ENCODE assay signal across 7 cellular contexts in genomic region chr7:26863504-26864308, GRCh38. TPM values are rescaled to one million over a fixed set of nuclear protein-coding genes. Genes with fewer than 3 reads are reported as not detected.
A peak's percentile ranks its signal among the peaks of the same experiment; 100 is the strongest.
DNase-seq lines count a peak whose midpoint lies in the region; ATAC-seq and TF ChIP-seq lines count a peak whose summit lies in the region.

No MANE protein-coding gene starts in this region.

- H3K4me3 ChIP-seq in NB4 (ENCODE audit: low read depth, low read length) (peak overlapping the region; percentile 88), heart right ventricle (peak overlapping the region; percentile 47 to 80 (median 66)), rectal smooth muscle tissue (ENCODE audit: low read length) (peak overlapping the region; percentile 97)

- peaks cover 54% of the 10 kb centered on the region for H3K27me3 Mint-ChIP-seq in activated T-helper 2 cell treated with anti-CD3 and anti-CD28 coated beads, Interferon-gamma antibody, Interleukin-2, Interleukin-4, amounts not matched to agents 10 μg/mL and 5 μg/mL and 100 μg/mL, durations not matched to agents 14 hours and 24 hours and 36 hours (ENCODE audit: low read depth)

- 5 to 8% methylated on average over 17 of the region's 17 CpGs for WGBS in heart right ventricle, 2 donors

- intact Hi-C loops in activated T-helper 2 cell treated with anti-CD3 and anti-CD28 coated beads, Interferon-gamma antibody, Interleukin-2, Interleukin-4, amounts not matched to agents 10 μg/mL and 5 μg/mL and 100 μg/mL, durations not matched to agents 14 hours and 24 hours and 36 hours (cut with micrococcal nuclease) = loop anchor here (1.0 to 5.0 kb wide), 3 partner anchors 233 to 1001 kb away; partner anchors contain the start of genes CBX3 and HNRNPA2B1
- intact Hi-C loops in heart right ventricle (cut with DNase I) = no loop called here

- ATAC-seq in GM21447 (IDR thresholded peaks at IDR 0.05; ENCODE audit: unreplicated experiment) (peak; percentile 26), heart right ventricle (peak in 4 of 8 donors; percentile 3 to 15 (median 10))

- no peaks in the 10 kb centered on the region for H3K9me3 ChIP-seq in heart right ventricle

- H3K36me3 ChIP-seq in heart right ventricle (no peaks in the 10 kb centered on the region), rectal smooth muscle tissue (ENCODE audit: control insufficient read depth, insufficient read depth, low read length) (no peaks in the 10 kb centered on the region)

- H3K9me3 Mint-ChIP-seq in activated T-helper 2 cell treated with anti-CD3 and anti-CD28 coated beads, Interferon-gamma antibody, Interleukin-2, Interleukin-4, amounts not matched to agents 10 μg/mL and 5 μg/mL and 100 μg/mL, durations not matched to agents 14 hours and 24 hours and 36 hours = peaks cover 3% of the 10 kb centered on the region

- peak overlapping the region; percentile 98 for H3K9ac ChIP-seq in rectal smooth muscle tissue (ENCODE audit: low read length)

- H3K36me3 Mint-ChIP-seq in activated T-helper 2 cell treated with anti-CD3 and anti-CD28 coated beads, Interferon-gamma antibody, Interleukin-2, Interleukin-4, amounts not matched to agents 10 μg/mL and 5 μg/mL and 100 μg/mL, durations not matched to agents 14 hours and 24 hours and 36 hours (ENCODE audit: low read depth) = no peaks in the 10 kb centered on the region

- peak overlapping the region; percentile 92 for H3K4me3 Mint-ChIP-seq in activated T-helper 2 cell treated with anti-CD3 and anti-CD28 coated beads, Interferon-gamma antibody, Interleukin-2, Interleukin-4, amounts not matched to agents 10 μg/mL and 5 μg/mL and 100 μg/mL, durations not matched to agents 14 hours and 24 hours and 36 hours (ENCODE audit: low read depth)

- no peak for TF ChIP-seq POLR2A in NB4 (IDR thresholded peaks at IDR 0.05; ENCODE audit: extremely low read depth, insufficient read length)

- peaks cover 15% of the 10 kb centered on the region for H3K4me1 Mint-ChIP-seq in activated T-helper 2 cell treated with anti-CD3 and anti-CD28 coated beads, Interferon-gamma antibody, Interleukin-2, Interleukin-4, amounts not matched to agents 10 μg/mL and 5 μg/mL and 100 μg/mL, durations not matched to agents 14 hours and 24 hours and 36 hours (ENCODE audit: low read depth)

- TF ChIP-seq CTCF in NB4 (IDR thresholded peaks at IDR 0.05; ENCODE audit: low read depth, low read length) (no peak), heart right ventricle (IDR thresholded peaks at IDR 0.05) (no peak)

- peak overlapping the region in 9 of 10 donors; percentile 75 to 97 (median 79) for H3K27ac ChIP-seq in heart right ventricle
- peak overlapping the region; percentile 93 for H3K27ac ChIP-seq in rectal smooth muscle tissue (ENCODE audit: low read depth, low read length)

- peak overlapping the region; percentile 14 for H3K27ac Mint-ChIP-seq in activated T-helper 2 cell treated with anti-CD3 and anti-CD28 coated beads, Interferon-gamma antibody, Interleukin-2, Interleukin-4, amounts not matched to agents 10 μg/mL and 5 μg/mL and 100 μg/mL, durations not matched to agents 14 hours and 24 hours and 36 hours

- DNase-seq in ELR (ENCODE audit: low read depth) (peak; percentile 46), NB4 (ENCODE audit: low read depth) (peak; percentile 63), heart right ventricle (peak in 1 of 2 donors; percentile 7), NCI-H2029 treated with DMSO at 0.1 percent for 48 hours (lab: John Stamatoyannopoulos, UW) (no peak)
- DNase-seq in activated T-helper 2 cell treated with anti-CD3 and anti-CD28 coated beads, Interferon-gamma antibody, Interleukin-2, Interleukin-4, amounts not matched to agents 10 μg/mL and 5 μg/mL and 100 μg/mL, durations not matched to agents 14 hours and 24 hours and 36 hours (ENCODE audit: low spot score) = peak; percentile 15

- H3K4me1 ChIP-seq in heart right ventricle = peaks cover 0 to 27% (median 0%) of the 10 kb centered on the region in 9 donors
- H3K4me1 ChIP-seq in rectal smooth muscle tissue (ENCODE audit: control insufficient read depth, insufficient read depth, low read length) = no peaks in the 10 kb centered on the region

- peaks cover 0 to 98% (median 54%) of the 10 kb centered on the region in 7 donors for H3K27me3 ChIP-seq in heart right ventricle
- no peaks in the 10 kb centered on the region for H3K27me3 ChIP-seq in rectal smooth muscle tissue (ENCODE audit: control insufficient read depth, insufficient read depth, low read length)

RNA-seq across cellular contexts. Expression of gene SKAP2, which starts 0.7 kb away (rescaled TPM):
- total RNA-seq in activated T-helper 2 cell treated with anti-CD3 and anti-CD28 coated beads, Interferon-gamma antibody, Interleukin-2, Interleukin-4, amounts not matched to agents 10 μg/mL and 5 μg/mL and 100 μg/mL, durations not matched to agents 14 hours and 24 hours and 36 hours = 8.2 and 9.2 TPM in 2 replicates
- 10 to 100 TPM in 1 of 10 donors, 1 to 10 TPM in 9; 2.3 to 12.3 (median 5.6) TPM for total RNA-seq in heart right ventricle
- polyA plus RNA-seq in heart right ventricle = 1 to 10 TPM; 1.9 to 2.2 TPM
